In genomic region chr3:15268033-15268631, GRCh38 we compare ENCODE assay signal across 8 cellular contexts.
DNase-seq lines count a peak whose midpoint lies in the region; ATAC-seq, FAIRE-seq and TF ChIP-seq lines count a peak whose summit lies in the region.

No MANE protein-coding gene starts in this region.

- intact Hi-C loops in heart right ventricle (cut with DNase I), result loop anchor here in 9 of 10 donors (1.0 to 10.0 kb wide), 10 partner anchors 63 to 289 kb away; partner anchors contain the start of gene SH3BP5 (in 8 of the 9)

- no peak overlapping the region for H3K4me3 ChIP-seq in CD8-positive, alpha-beta memory T cell (ENCODE audit: low read length)
- H3K4me3 ChIP-seq in adipocyte (ENCODE audit: low read length), result no peak overlapping the region
- H3K4me3 ChIP-seq in heart right ventricle, result no peak overlapping the region

- ATAC-seq in GM21786 (IDR thresholded peaks at IDR 0.05; ENCODE audit: unreplicated experiment) (peak; percentile 41), heart right ventricle (peak; percentile 74 to 88 (median 83))

- H3K4me1 Mint-ChIP-seq in CD8-positive, alpha-beta memory T cell, result peaks cover 75 to 91% (median 90%) of the 10 kb centered on the region in 3 donors
- peaks cover 66% of the 10 kb centered on the region for H3K4me1 Mint-ChIP-seq in T-helper 1 cell treated with Interleukin-12 subunit alpha and Interleukin-12 subunit beta and Interleukin-4 antibody, amounts not matched to agents 30 μg/mL and 1 μg/mL, for 36 hours (ENCODE audit: low read depth)

- peak; percentile 91 to 97 (median 96) for TF ChIP-seq CTCF in heart right ventricle (IDR thresholded peaks at IDR 0.05)

- WGBS in heart right ventricle, 2 donors, result 28 to 31% methylated on average over 15 of the region's 15 CpGs

- H3K27me3 Mint-ChIP-seq in CD8-positive, alpha-beta memory T cell, result no peaks in the 10 kb centered on the region
- no peaks in the 10 kb centered on the region for H3K27me3 Mint-ChIP-seq in T-helper 1 cell treated with Interleukin-12 subunit alpha and Interleukin-12 subunit beta and Interleukin-4 antibody, amounts not matched to agents 30 μg/mL and 1 μg/mL, for 36 hours (ENCODE audit: low read depth)

- no peak for FAIRE-seq in urothelium cell line (lab: Jason Lieb, UNC)

- POLR2A ChIA-PET in CD8-positive, alpha-beta memory T cell (lab: Charles Lee), result interaction anchor here (0.7 to 1.3 kb wide), 5 partner anchors 11 to 157 kb away, joined by 3 to 7 read pairs (median 3); partner anchors contain the start of gene SH3BP5

- CTCF ChIA-PET in CD8-positive, alpha-beta memory T cell (lab: Charles Lee), result interaction anchor here (0.8 to 10.8 kb wide), 52 partner anchors 8 to 331 kb away, joined by 3 to 200 read pairs (median 6); partner anchors contain the start of genes CAPN7 and SH3BP5

- H3K36me3 Mint-ChIP-seq in CD8-positive, alpha-beta memory T cell, result peaks cover 0 to 23% (median 13%) of the 10 kb centered on the region in 3 donors
- H3K36me3 Mint-ChIP-seq in T-helper 1 cell treated with Interleukin-12 subunit alpha and Interleukin-12 subunit beta and Interleukin-4 antibody, amounts not matched to agents 30 μg/mL and 1 μg/mL, for 36 hours (ENCODE audit: low read depth), result peaks cover 28% of the 10 kb centered on the region

- peak; percentile 77 to 91 (median 80) for DNase-seq in CD8-positive, alpha-beta memory T cell
- peak; percentile 2 for DNase-seq in NCI-H1436 treated with DMSO at 0.1 percent for 48 hours (lab: John Stamatoyannopoulos, UW)
- DNase-seq in adipocyte (ENCODE audit: low read depth), result peak; percentile 93
- DNase-seq in heart right ventricle, result peak; percentile 84 to 85
- peak; percentile 80 for DNase-seq in putamen (ENCODE audit: low spot score)
- DNase-seq in urothelium cell line (ENCODE audit: low spot score), result peak; percentile 80

- H3K36me3 ChIP-seq in CD8-positive, alpha-beta memory T cell (ENCODE audit: insufficient read depth, low read length), result no peaks in the 10 kb centered on the region
- H3K36me3 ChIP-seq in adipocyte (ENCODE audit: control insufficient read depth, insufficient read depth, low read length, severe bottlenecking) (peaks cover 7% of the 10 kb centered on the region), heart right ventricle (peaks cover 0 to 34% (median 0%) of the 10 kb centered on the region in 9 donors)

- H3K4me3 Mint-ChIP-seq in CD8-positive, alpha-beta memory T cell, result peak overlapping the region in 6 of 7 donors; percentile 34 to 68 (median 50)
- no peak overlapping the region for H3K4me3 Mint-ChIP-seq in T-helper 1 cell treated with Interleukin-12 subunit alpha and Interleukin-12 subunit beta and Interleukin-4 antibody, amounts not matched to agents 30 μg/mL and 1 μg/mL, for 36 hours

- H3K9me3 ChIP-seq in CD8-positive, alpha-beta memory T cell (ENCODE audit: low read length), result no peaks in the 10 kb centered on the region
- H3K9me3 ChIP-seq in adipocyte (ENCODE audit: control insufficient read depth, low read length) (no peaks in the 10 kb centered on the region), heart right ventricle (no peaks in the 10 kb centered on the region)

- H3K9ac ChIP-seq in adipocyte (ENCODE audit: low read length), result peak overlapping the region; percentile 79

- H3K27ac ChIP-seq in CD8-positive, alpha-beta memory T cell (ENCODE audit: low read depth, low read length), result no peak overlapping the region
- peak overlapping the region in 5 of 10 donors; percentile 4 to 92 (median 69) for H3K27ac ChIP-seq in heart right ventricle

- peaks cover 79% of the 10 kb centered on the region for H3K4me1 ChIP-seq in CD8-positive, alpha-beta memory T cell (ENCODE audit: insufficient read depth, low read length)
- H3K4me1 ChIP-seq in adipocyte (ENCODE audit: control insufficient read depth, insufficient read depth, low read length) (peaks cover 63% of the 10 kb centered on the region), heart right ventricle (peaks cover 0 to 58% (median 39%) of the 10 kb centered on the region in 9 donors)

- peak overlapping the region; percentile 32 to 87 (median 74) for H3K27ac Mint-ChIP-seq in CD8-positive, alpha-beta memory T cell
- peak overlapping the region; percentile 57 for H3K27ac Mint-ChIP-seq in T-helper 1 cell treated with Interleukin-12 subunit alpha and Interleukin-12 subunit beta and Interleukin-4 antibody, amounts not matched to agents 30 μg/mL and 1 μg/mL, for 36 hours

- H3K27me3 ChIP-seq in CD8-positive, alpha-beta memory T cell (ENCODE audit: insufficient read depth, low read length, poor library complexity, severe bottlenecking), result no peaks in the 10 kb centered on the region
- H3K27me3 ChIP-seq in adipocyte (replicated peaks; ENCODE audit: control insufficient read depth, insufficient read depth, low read length), result no peaks in the 10 kb centered on the region
- H3K27me3 ChIP-seq in heart right ventricle, result no peaks in the 10 kb centered on the region

- H3K9me3 Mint-ChIP-seq in CD8-positive, alpha-beta memory T cell, result no peaks in the 10 kb centered on the region
- H3K9me3 Mint-ChIP-seq in T-helper 1 cell treated with Interleukin-12 subunit alpha and Interleukin-12 subunit beta and Interleukin-4 antibody, amounts not matched to agents 30 μg/mL and 1 μg/mL, for 36 hours, result no peaks in the 10 kb centered on the region

Comparison
In these comparisons a context has a peak if more than half of its experiments do, and no peak if none do; other contexts are left out.
1. DNase-seq: peak in every context shown above with its lines; median percentile 93 in adipocyte; 84 in heart right ventricle; 80 in CD8-positive, alpha-beta memory T cell; 80 in putamen; 80 in urothelium cell line; 2 in NCI-H1436 treated with DMSO at 0.1 percent for 48 hours.